Comparison of ENCODE assay signal across 24 cellular contexts in the genomic region with DNA sequence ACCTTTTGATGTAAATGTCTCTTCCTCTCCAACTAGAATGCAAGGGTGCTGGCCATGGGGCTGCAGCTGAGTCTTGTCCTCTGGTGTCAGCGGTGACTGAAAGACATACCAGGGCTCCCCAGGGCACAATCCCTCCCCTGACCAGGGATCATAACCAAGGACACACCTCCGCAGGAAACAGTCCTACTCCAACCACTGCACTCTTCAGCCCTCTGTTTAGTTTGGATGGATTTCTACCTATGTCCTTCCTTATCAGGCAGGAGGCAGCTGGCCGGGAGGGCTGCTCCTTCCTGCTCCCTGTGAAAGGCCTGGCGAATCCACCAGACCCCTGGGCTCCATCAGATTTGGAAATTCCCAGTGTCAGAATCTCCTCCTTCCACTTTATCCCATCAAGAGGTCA.
A peak's percentile ranks its signal among the peaks of the same experiment; 100 is the strongest.
DNase-seq lines count a peak whose midpoint lies in the region; ATAC-seq and TF ChIP-seq lines count a peak whose summit lies in the region.
"Had no signal": no experiment of that assay in that cellular context is flagged by ENCODE, and none has a peak within 500 bp of the region (broad histone marks: within the 10 kb centered on the region; RNA-seq: fewer than 3 reads in every experiment).

No MANE protein-coding gene starts in this region.

- peaks cover 28% of the 10 kb centered on the region for H3K4me1 Mint-ChIP-seq in activated T-helper 1 cell treated with anti-CD3 and anti-CD28 coated beads, Interleukin-12 subunit alpha, Interleukin-12 subunit beta, Interleukin-2, Interleukin-4 antibody, amounts not matched to agents 30 ng/mL and 10 ng/mL and 1 ng/mL, durations not matched to agents 14 hours and 24 hours and 36 hours (ENCODE audit: low read depth)
- H3K4me1 Mint-ChIP-seq in endothelial cell (ENCODE audit: unreplicated experiment) = peaks cover 51% of the 10 kb centered on the region

- intact Hi-C loops in activated T-helper 1 cell treated with anti-CD3 and anti-CD28 coated beads, Interleukin-12 subunit alpha, Interleukin-12 subunit beta, Interleukin-2, Interleukin-4 antibody, amounts not matched to agents 30 ng/mL and 10 ng/mL and 1 ng/mL, durations not matched to agents 14 hours and 24 hours and 36 hours (cut with micrococcal nuclease) = no loop called here
- intact Hi-C loops in left ventricle myocardium inferior (cut with micrococcal nuclease) = no loop called here
- intact Hi-C loops in posterior vena cava (cut with DNase I) = loop anchor here in 1 of 2 donors (10.0 kb wide), 1 partner anchor 158 kb away; no protein-coding TSS in a partner anchor

- H3K9me3 Mint-ChIP-seq in activated T-helper 1 cell treated with anti-CD3 and anti-CD28 coated beads, Interleukin-12 subunit alpha, Interleukin-12 subunit beta, Interleukin-2, Interleukin-4 antibody, amounts not matched to agents 30 ng/mL and 10 ng/mL and 1 ng/mL, durations not matched to agents 14 hours and 24 hours and 36 hours = no peaks in the 10 kb centered on the region
- no peaks in the 10 kb centered on the region for H3K9me3 Mint-ChIP-seq in endothelial cell (ENCODE audit: unreplicated experiment)
- H3K9me3 Mint-ChIP-seq: T-helper 1 cell treated with Interleukin-12 subunit alpha and Interleukin-12 subunit beta and Interleukin-4 antibody, amounts not matched to agents 30 μg/mL and 1 μg/mL, for 36 hours had no signal

- H3K36me3 Mint-ChIP-seq in activated T-helper 1 cell treated with anti-CD3 and anti-CD28 coated beads, Interleukin-12 subunit alpha, Interleukin-12 subunit beta, Interleukin-2, Interleukin-4 antibody, amounts not matched to agents 30 ng/mL and 10 ng/mL and 1 ng/mL, durations not matched to agents 14 hours and 24 hours and 36 hours (ENCODE audit: low read depth) = peaks cover 4% of the 10 kb centered on the region
- H3K36me3 Mint-ChIP-seq in endothelial cell (ENCODE audit: low read depth, unreplicated experiment) = no peaks in the 10 kb centered on the region
- H3K36me3 Mint-ChIP-seq: brain had no signal

- no peak overlapping the region for H3K4me3 ChIP-seq in left ventricle myocardium inferior
- H3K4me3 ChIP-seq: upper lobe of right lung had no signal

- no peaks in the 10 kb centered on the region for H3K27me3 ChIP-seq in left ventricle myocardium inferior (ENCODE audit: low read depth)
- H3K27me3 ChIP-seq: upper lobe of right lung had no signal

- peak overlapping the region; percentile 68 for H3K27ac ChIP-seq in left ventricle myocardium inferior (replicated peaks)
- H3K27ac ChIP-seq: epithelial cell of prostate, upper lobe of right lung had no signal

- no peak for ATAC-seq in GM19397 (IDR thresholded peaks at IDR 0.05; ENCODE audit: unreplicated experiment)
- ATAC-seq: upper lobe of right lung had no signal

- peak; percentile 66 for DNase-seq in NCI-H2029 (lab: John Stamatoyannopoulos, UW)
- DNase-seq in activated T-helper 1 cell treated with anti-CD3 and anti-CD28 coated beads, Interleukin-12 subunit alpha, Interleukin-12 subunit beta, Interleukin-2, Interleukin-4 antibody, amounts not matched to agents 30 ng/mL and 10 ng/mL and 1 ng/mL, durations not matched to agents 14 hours and 24 hours and 36 hours (ENCODE audit: low spot score) = no peak
- no peak for DNase-seq in left ventricle myocardium inferior
- DNase-seq in posterior vena cava (ENCODE audit: low spot score) = peak; percentile 61
- DNase-seq in endothelial cell (ENCODE audit: low spot score) = no peak
- DNase-seq in nucleus accumbens (lab: John Stamatoyannopoulos, UW) = no peak
- DNase-seq: activated CD4-positive, alpha-beta T cell treated with anti-CD3 and anti-CD28 coated beads for 4 hours; activated CD8-positive, alpha-beta memory T cell treated with anti-CD3 and anti-CD28 coated beads for 24 hours; activated gamma-delta T cell; C1 segment of cervical spinal cord; Caco-2; DMS79 treated with DMSO at 0.1 percent for 48 hours; effector CD4-positive, alpha-beta T cell; GF-D8; IMR-90; mammary epithelial cell; NCI-H1048; NCI-H187; NCI-H69; upper lobe of right lung had no signal

- no peak for TF ChIP-seq CTCF in left ventricle myocardium inferior (IDR thresholded peaks at IDR 0.05; ENCODE audit: borderline replicate concordance)
- no peak for TF ChIP-seq CTCF in endothelial cell (IDR thresholded peaks at IDR 0.05; ENCODE audit: unreplicated experiment)

- H3K4me1 ChIP-seq in left ventricle myocardium inferior = peaks cover 56% of the 10 kb centered on the region

- no peaks in the 10 kb centered on the region for H3K36me3 ChIP-seq in left ventricle myocardium inferior
- H3K36me3 ChIP-seq: upper lobe of right lung had no signal

- peak overlapping the region; percentile 27 for H3K27ac Mint-ChIP-seq in activated T-helper 1 cell treated with anti-CD3 and anti-CD28 coated beads, Interleukin-12 subunit alpha, Interleukin-12 subunit beta, Interleukin-2, Interleukin-4 antibody, amounts not matched to agents 30 ng/mL and 10 ng/mL and 1 ng/mL, durations not matched to agents 14 hours and 24 hours and 36 hours
- H3K27ac Mint-ChIP-seq in endothelial cell (ENCODE audit: unreplicated experiment) = no peak overlapping the region
- H3K27ac Mint-ChIP-seq: T-helper 1 cell treated with Interleukin-12 subunit alpha and Interleukin-12 subunit beta and Interleukin-4 antibody, amounts not matched to agents 30 μg/mL and 1 μg/mL, for 36 hours had no signal

- H3K9me3 ChIP-seq in left ventricle myocardium inferior (replicated peaks) = no peaks in the 10 kb centered on the region
- H3K9me3 ChIP-seq: Caco-2, upper lobe of right lung had no signal

- H3K27me3 Mint-ChIP-seq in activated T-helper 1 cell treated with anti-CD3 and anti-CD28 coated beads, Interleukin-12 subunit alpha, Interleukin-12 subunit beta, Interleukin-2, Interleukin-4 antibody, amounts not matched to agents 30 ng/mL and 10 ng/mL and 1 ng/mL, durations not matched to agents 14 hours and 24 hours and 36 hours (ENCODE audit: insufficient read depth) = peaks cover 3% of the 10 kb centered on the region
- peaks cover 7% of the 10 kb centered on the region for H3K27me3 Mint-ChIP-seq in endothelial cell (ENCODE audit: unreplicated experiment)

- H3K4me3 Mint-ChIP-seq in activated T-helper 1 cell treated with anti-CD3 and anti-CD28 coated beads, Interleukin-12 subunit alpha, Interleukin-12 subunit beta, Interleukin-2, Interleukin-4 antibody, amounts not matched to agents 30 ng/mL and 10 ng/mL and 1 ng/mL, durations not matched to agents 14 hours and 24 hours and 36 hours = no peak overlapping the region
- H3K4me3 Mint-ChIP-seq in endothelial cell (ENCODE audit: unreplicated experiment) = no peak overlapping the region
- H3K4me3 Mint-ChIP-seq: brain; T-helper 1 cell treated with Interleukin-12 subunit alpha and Interleukin-12 subunit beta and Interleukin-4 antibody, amounts not matched to agents 30 μg/mL and 1 μg/mL, for 36 hours had no signal

Comparison
In these comparisons a context has a peak if more than half of its experiments do, and no peak if none do; other contexts are left out.
1. DNase-seq: peak in NCI-H2029 (single experiment) and posterior vena cava (single experiment); none in activated T-helper 1 cell treated with anti-CD3 and anti-CD28 coated beads, Interleukin-12 subunit alpha, Interleukin-12 subunit beta, Interleukin-2, Interleukin-4 antibody, amounts not matched to agents 30 ng/mL and 10 ng/mL and 1 ng/mL, durations not matched to agents 14 hours and 24 hours and 36 hours (single experiment), left ventricle myocardium inferior (single experiment), endothelial cell (single experiment) and nucleus accumbens (0 of 56).